7 cellular contexts compared by ENCODE assay signal in genomic region chr7:128738570-128739047, GRCh38. TPM values are rescaled to one million over a fixed set of nuclear protein-coding genes. Genes with fewer than 3 reads are reported as not detected.
DNase-seq lines count a peak whose midpoint lies in the region; ATAC-seq and FAIRE-seq lines count a peak whose summit lies in the region.

No MANE protein-coding gene starts in this region.

- POLR2A ChIA-PET in activated CD4-positive, alpha-beta memory T cell treated with anti-CD3 and anti-CD28 coated beads, Interleukin-2, amount 10 ng/mL, durations not matched to agents 7 days and 5 days (lab: Charles Lee): interaction anchor here (0.8 to 3.1 kb wide), 13 partner anchors 10 to 316 kb away, joined by 3 to 19 read pairs (median 9); partner anchors contain the start of genes ATP6V1F, CCDC136 and TNPO3

- ATAC-seq in HG02973 (IDR thresholded peaks at IDR 0.05; ENCODE audit: unreplicated experiment) (peak; percentile 7), Right ventricle myocardium superior (ENCODE audit: poor library complexity) (peak; percentile 24), sciatic nerve (peak; percentile 50)

- DNase-seq in GM18507 (ENCODE audit: extremely low spot score, insufficient read length, low read depth) (no peak), Right ventricle myocardium superior (peak; percentile 41), sciatic nerve (ENCODE audit: low spot score) (peak; percentile 61), DMS114 treated with DMSO at 0.1 percent for 48 hours (lab: John Stamatoyannopoulos, UW; ENCODE audit: unreplicated experiment) (no peak), RCC 7860 (ENCODE audit: low spot score) (no peak)
- no peak for DNase-seq in activated CD4-positive, alpha-beta memory T cell treated with anti-CD3 and anti-CD28 coated beads, Interleukin-2, amount 10 ng/mL, durations not matched to agents 7 days and 5 days

- FAIRE-seq in GM18507 (lab: Jason Lieb, UNC) (peak; percentile 12), RCC 7860 (lab: Jason Lieb, UNC) (no peak)

- H3K27me3 Mint-ChIP-seq in activated CD4-positive, alpha-beta memory T cell treated with anti-CD3 and anti-CD28 coated beads, Interleukin-2, amount 10 ng/mL, durations not matched to agents 7 days and 5 days: peaks cover 5% of the 10 kb centered on the region

- H3K36me3 Mint-ChIP-seq in activated CD4-positive, alpha-beta memory T cell treated with anti-CD3 and anti-CD28 coated beads, Interleukin-2, amount 10 ng/mL, durations not matched to agents 7 days and 5 days (ENCODE audit: low read depth): peaks cover 10% of the 10 kb centered on the region

- CTCF ChIA-PET in activated CD4-positive, alpha-beta memory T cell treated with anti-CD3 and anti-CD28 coated beads, Interleukin-2, amount 10 ng/mL, durations not matched to agents 7 days and 5 days (lab: Charles Lee): interaction anchor here (0.8 to 2.5 kb wide), 8 partner anchors 10 to 479 kb away, joined by 3 to 11 read pairs (median 3); partner anchors contain the start of genes ATP6V1F and GARIN1A

- intact Hi-C loops in Right ventricle myocardium superior (cut with DNase I) (no loop called here), sciatic nerve (cut with DNase I) (no loop called here)

- H3K4me1 Mint-ChIP-seq in activated CD4-positive, alpha-beta memory T cell treated with anti-CD3 and anti-CD28 coated beads, Interleukin-2, amount 10 ng/mL, durations not matched to agents 7 days and 5 days: peaks cover 36% of the 10 kb centered on the region

- no peaks in the 10 kb centered on the region for H3K9me3 Mint-ChIP-seq in activated CD4-positive, alpha-beta memory T cell treated with anti-CD3 and anti-CD28 coated beads, Interleukin-2, amount 10 ng/mL, durations not matched to agents 7 days and 5 days

- peak overlapping the region; percentile 97 for H3K27ac Mint-ChIP-seq in activated CD4-positive, alpha-beta memory T cell treated with anti-CD3 and anti-CD28 coated beads, Interleukin-2, amount 10 ng/mL, durations not matched to agents 7 days and 5 days

- peak overlapping the region; percentile 99 for H3K4me3 Mint-ChIP-seq in activated CD4-positive, alpha-beta memory T cell treated with anti-CD3 and anti-CD28 coated beads, Interleukin-2, amount 10 ng/mL, durations not matched to agents 7 days and 5 days

RNA-seq across cellular contexts. Expression of gene CALU, which starts 0.6 kb away (rescaled TPM):
- 10 to 100 TPM; 34.3 to 36.3 TPM for total RNA-seq in activated CD4-positive, alpha-beta memory T cell treated with anti-CD3 and anti-CD28 coated beads, Interleukin-2, amount 10 ng/mL, durations not matched to agents 7 days and 5 days
- total RNA-seq in Right ventricle myocardium superior (165 TPM), sciatic nerve (96.0 TPM)

RNA-seq across cellular contexts. Expression of gene OPN1SW, which starts 37.0 kb away (rescaled TPM):
- total RNA-seq in activated CD4-positive, alpha-beta memory T cell treated with anti-CD3 and anti-CD28 coated beads, Interleukin-2, amount 10 ng/mL, durations not matched to agents 7 days and 5 days: not detected
- total RNA-seq in Right ventricle myocardium superior (not detected), sciatic nerve (not detected)

RNA-seq across cellular contexts. Expression of gene CCDC136, which starts 53.2 kb away (rescaled TPM):
- 1 to 10 TPM; 4.8 to 5.3 TPM for total RNA-seq in activated CD4-positive, alpha-beta memory T cell treated with anti-CD3 and anti-CD28 coated beads, Interleukin-2, amount 10 ng/mL, durations not matched to agents 7 days and 5 days
- total RNA-seq in Right ventricle myocardium superior (5.2 TPM), sciatic nerve (5.9 TPM)

Comparison
In these comparisons a context has a peak if more than half of its experiments do, and no peak if none do; other contexts are left out.
1. DNase-seq: peak in Right ventricle myocardium superior (single experiment) and sciatic nerve (single experiment); none in GM18507 (single experiment), activated CD4-positive, alpha-beta memory T cell treated with anti-CD3 and anti-CD28 coated beads, Interleukin-2, amount 10 ng/mL, durations not matched to agents 7 days and 5 days (single experiment), DMS114 treated with DMSO at 0.1 percent for 48 hours (single experiment) and RCC 7860 (single experiment).
2. Peak in every context shown above with its lines, with median percentiles within 50 percentile points of each other: ATAC-seq.